11 cellular contexts compared by ENCODE assay signal in the genomic region with DNA sequence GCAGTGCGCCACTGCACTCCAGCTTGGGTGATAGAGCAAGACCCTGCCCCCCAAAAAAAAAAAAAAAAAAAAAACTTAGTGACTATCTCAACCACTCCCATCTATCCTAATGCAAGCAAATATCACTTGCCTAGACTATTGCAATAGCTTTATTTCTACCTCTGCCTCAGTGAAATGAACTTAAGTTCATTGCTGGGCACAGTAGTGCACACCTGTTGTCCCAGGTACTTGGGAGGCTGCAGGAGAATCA. TPM values are rescaled to one million over a fixed set of nuclear protein-coding genes. Genes with fewer than 3 reads are reported as not detected.
DNase-seq lines count a peak whose midpoint lies in the region; FAIRE-seq and TF ChIP-seq lines count a peak whose summit lies in the region.
"Had no signal": no experiment of that assay in that cellular context is flagged by ENCODE, and none has a peak within 500 bp of the region (broad histone marks: within the 10 kb centered on the region; RNA-seq: fewer than 3 reads in every experiment).

No MANE protein-coding gene starts in this region.

- H3K9ac ChIP-seq in Loucy (ENCODE audit: low read depth, low read length, poor library complexity, severe bottlenecking) (peak overlapping the region; percentile 55), iPS-20b (ENCODE audit: low read depth, low read length) (peak overlapping the region; percentile 97; the same call in 1 of the 2 replicates)

- H3F3A ChIP-seq in Loucy (ENCODE audit: low read depth): no peaks in the 10 kb centered on the region

- H3K4me3 ChIP-seq in Loucy (ENCODE audit: low read length, poor library complexity, severe bottlenecking): peak overlapping the region; percentile 88
- no peak overlapping the region for H3K4me3 ChIP-seq in iPS-20b (ENCODE audit: low read length)

- peaks cover 90% of the 10 kb centered on the region for H3K79me2 ChIP-seq in Loucy (ENCODE audit: insufficient read depth, low read length)

- H3K36me3 ChIP-seq in Loucy (ENCODE audit: insufficient read depth, low read length) (peaks cover 35% of the 10 kb centered on the region), iPS-20b (ENCODE audit: insufficient read depth, low read depth, low read length) (peaks cover 62% of the 10 kb centered on the region)

- DNase-seq in GM12891 (ENCODE audit: insufficient read length, low spot score) (no peak), retina (no peak)
- no peak for DNase-seq in central memory CD4-positive, alpha-beta T cell
- DNase-seq: DMS 273 treated with DMSO at 0.1 percent for 48 hours; mesendoderm; NCI-H2171 treated with DMSO at 0.1 percent for 48 hours; OCI-M1; stimulated activated CD4-positive, alpha-beta T cell treated with anti-CD3 and anti-CD28 coated beads, Interleukin-1b, Interleukin-23, amount 100 ng/mL, for 48 hours had no signal

- no peak for FAIRE-seq in GM12891 (lab: Jason Lieb, UNC)
- FAIRE-seq: GM12892 had no signal

- H3K27me3 ChIP-seq in Loucy (ENCODE audit: insufficient read depth, low read length, poor library complexity, severe bottlenecking): no peaks in the 10 kb centered on the region
- H3K27me3 ChIP-seq in iPS-20b (ENCODE audit: insufficient read depth, low read length): no peaks in the 10 kb centered on the region

- TF ChIP-seq POLR2A in GM12891 (IDR thresholded peaks at IDR 0.05; ENCODE audit: low read depth, low read length): no peak; the same call in 1 of the 2 replicates

- TF ChIP-seq CTCF in Loucy (conservative IDR thresholded peaks at IDR 0.05; ENCODE audit: low read length): no peak

- H3K4me2 ChIP-seq in Loucy (ENCODE audit: low read depth, low read length, poor library complexity, severe bottlenecking): peak overlapping the region; percentile 98

- H2AFZ ChIP-seq in Loucy (ENCODE audit: low read length): no peak overlapping the region

- peaks cover 85% of the 10 kb centered on the region for H4K20me1 ChIP-seq in Loucy (ENCODE audit: insufficient read depth, low read length, poor library complexity, severe bottlenecking)

- H3K27ac ChIP-seq in iPS-20b (ENCODE audit: low read length): peak overlapping the region; percentile 11

- H3K4me1 ChIP-seq in Loucy (ENCODE audit: insufficient read depth, low read length, poor library complexity, severe bottlenecking): peaks cover 55% of the 10 kb centered on the region
- 0 out of 2 replicates have a peak, but pooled peaks cover 2% of the 10 kb centered on the region for H3K4me1 ChIP-seq in iPS-20b (ENCODE audit: insufficient read depth, low read length)

- no peaks in the 10 kb centered on the region for H3K9me3 ChIP-seq in Loucy (ENCODE audit: insufficient read depth, low read depth, low read length)
- H3K9me3 ChIP-seq in iPS-20b (ENCODE audit: insufficient read depth, low read depth, low read length): no peaks in the 10 kb centered on the region

- no peaks in the 10 kb centered on the region for H3K9me2 ChIP-seq in Loucy (replicated peaks; ENCODE audit: low read depth, low read length)

TF ChIP-seq in GM12891, 5 proteins besides CTCF, POLR2A, EP300 and RAD21:
- no peak for TF ChIP-seq PAX5 (IDR thresholded peaks at IDR 0.05; ENCODE audit: insufficient read depth, low read length, severe bottlenecking)
- TF ChIP-seq SPI1 (IDR thresholded peaks at IDR 0.05; ENCODE audit: low read depth, low read length): no peak
- no peak for TF ChIP-seq TAF1 (IDR thresholded peaks at IDR 0.05; ENCODE audit: low read depth, low read length)
- 0 out of 2 replicates have a peak, but pooled peaks have one; percentile 42 for TF ChIP-seq POLR2AphosphoS5 (IDR thresholded peaks at IDR 0.05; ENCODE audit: low read depth, low read length)
- 0 out of 2 replicates have a peak, but pooled peaks have one; percentile 5 for TF ChIP-seq POU2F2 (IDR thresholded peaks at IDR 0.05; ENCODE audit: low read depth, low read length)

RNA-seq across cellular contexts. Expression of a gene that starts 4.3 kb away (rescaled TPM):
- polyA plus RNA-seq in GM12891 (2012; ENCODE audit: low read depth, missing spikeins): 17,495 TPM

RNA-seq across cellular contexts. Expression of a gene that starts 16.9 kb away (rescaled TPM):
- 26.4 TPM for polyA plus RNA-seq in GM12891 (2012; ENCODE audit: low read depth, missing spikeins)

RNA-seq across cellular contexts. Expression of a gene that starts 38.5 kb away (rescaled TPM):
- 690 TPM for polyA plus RNA-seq in GM12891 (2012; ENCODE audit: low read depth, missing spikeins)

RNA-seq across cellular contexts. Expression of a gene that starts 38.7 kb away (rescaled TPM):
- 23.4 TPM for polyA plus RNA-seq in GM12891 (2012; ENCODE audit: low read depth, missing spikeins)

RNA-seq across cellular contexts. Expression of a gene that starts 53.2 kb away (rescaled TPM):
- polyA plus RNA-seq in GM12891 (2012; ENCODE audit: low read depth, missing spikeins): 4.4 TPM
